9 cellular contexts compared by ENCODE assay signal in genomic region chr3:141403576-141403975, GRCh38. TPM values are rescaled to one million over a fixed set of nuclear protein-coding genes. Genes with fewer than 3 reads are reported as not detected.
DNase-seq lines count a peak whose midpoint lies in the region; ATAC-seq and TF ChIP-seq lines count a peak whose summit lies in the region.
"Had no signal": no experiment of that assay in that cellular context is flagged by ENCODE, and none has a peak within 500 bp of the region (broad histone marks: within the 10 kb centered on the region; RNA-seq: fewer than 3 reads in every experiment).

No MANE protein-coding gene starts in this region.

- intact Hi-C loops in CD4-positive, alpha-beta T cell (cut with DNase I, micrococcal nuclease) = no loop called here

- no peak for DNase-seq in CD4-positive, alpha-beta T cell
- no peak for DNase-seq in RWPE2 (ENCODE audit: low spot score)
- no peak for DNase-seq in epithelial cell of prostate (ENCODE audit: low read depth, low spot score)
- DNase-seq in retinal pigment epithelial cell (ENCODE audit: low read depth) = no peak
- DNase-seq in dedifferentiated amniotic fluid mesenchymal stem cell (ENCODE audit: extremely low spot score) = no peak
- no peak for DNase-seq in SW480 (ENCODE audit: low spot score)
- no peak for DNase-seq in T1000 (lab: John Stamatoyannopoulos, UW)
- DNase-seq: DND-41 had no signal

- no peak overlapping the region for H3K27ac ChIP-seq in CD4-positive, alpha-beta T cell (ENCODE audit: low read depth, low read length)
- H3K27ac ChIP-seq in RWPE2 (ENCODE audit: poor library complexity, severe bottlenecking) = peak overlapping the region; percentile 96
- H3K27ac ChIP-seq in epithelial cell of prostate = peak overlapping the region; percentile 92

- POLR2A ChIA-PET in CD4-positive, alpha-beta T cell (lab: Charles Lee) = interaction anchor here (0.9 to 5.3 kb wide), 10 partner anchors 9 to 172 kb away, joined by 3 to 114 read pairs (median 4); partner anchors contain the start of gene PXYLP1

- H3K27ac Mint-ChIP-seq in CD4-positive, alpha-beta T cell = peak overlapping the region; percentile 98

- H3K9me3 Mint-ChIP-seq in CD4-positive, alpha-beta T cell = no peaks in the 10 kb centered on the region

- no peaks in the 10 kb centered on the region for H3K27me3 ChIP-seq in CD4-positive, alpha-beta T cell (ENCODE audit: control insufficient read depth, insufficient read depth, low read length)
- no peaks in the 10 kb centered on the region for H3K27me3 ChIP-seq in RWPE2 (ENCODE audit: insufficient read depth, poor library complexity, severe bottlenecking)

- H3K4me1 ChIP-seq in RWPE2 (ENCODE audit: insufficient read depth, poor library complexity, severe bottlenecking) = peaks cover 57% of the 10 kb centered on the region

- peaks cover 51% of the 10 kb centered on the region for H3K36me3 ChIP-seq in RWPE2 (ENCODE audit: low read depth)

- TF ChIP-seq CTCF in CD4-positive, alpha-beta T cell (IDR thresholded peaks at IDR 0.05) = no peak
- no peak for TF ChIP-seq CTCF in RWPE2 (IDR thresholded peaks at IDR 0.05; ENCODE audit: poor library complexity, severe bottlenecking)
- no peak for TF ChIP-seq CTCF in retinal pigment epithelial cell (conservative IDR thresholded peaks at IDR 0.05; ENCODE audit: low read depth, low read length)

- H3K4me1 Mint-ChIP-seq in CD4-positive, alpha-beta T cell (ENCODE audit: low read depth) = peaks cover 63% of the 10 kb centered on the region

- peaks cover 58% of the 10 kb centered on the region for H3K36me3 Mint-ChIP-seq in CD4-positive, alpha-beta T cell (ENCODE audit: low read depth)

- ATAC-seq in CD4-positive, alpha-beta T cell (ENCODE audit: poor library complexity) = no peak
- ATAC-seq in RWPE2 (ENCODE audit: low read depth) (no peak), GM19397 (IDR thresholded peaks at IDR 0.05; ENCODE audit: unreplicated experiment) (no peak)

- H3K9me3 ChIP-seq in CD4-positive, alpha-beta T cell (ENCODE audit: control insufficient read depth, low read length) = no peaks in the 10 kb centered on the region
- no peaks in the 10 kb centered on the region for H3K9me3 ChIP-seq in RWPE2 (ENCODE audit: severe bottlenecking)

- H3K4me3 Mint-ChIP-seq in CD4-positive, alpha-beta T cell = peak overlapping the region; percentile 98

- no peak overlapping the region for H3K4me3 ChIP-seq in RWPE2 (ENCODE audit: severe bottlenecking)
- H3K4me3 ChIP-seq in retinal pigment epithelial cell (ENCODE audit: low read length) = peak overlapping the region; percentile 68

- CTCF ChIA-PET in CD4-positive, alpha-beta T cell (lab: Charles Lee) = interaction anchor here (0.9 to 1.6 kb wide), 3 partner anchors 9 to 92 kb away, joined by 4 to 6 read pairs (median 6); no protein-coding TSS in a partner anchor

- no peaks in the 10 kb centered on the region for H3K27me3 Mint-ChIP-seq in CD4-positive, alpha-beta T cell

RNA-seq across cellular contexts. Expression of gene ZBTB38, which starts 35.3 kb away (rescaled TPM):
- total RNA-seq in CD4-positive, alpha-beta T cell = 10 to 100 TPM; 21.8 to 22.0 TPM
